9 cellular contexts compared by ENCODE assay signal in the genomic region with DNA sequence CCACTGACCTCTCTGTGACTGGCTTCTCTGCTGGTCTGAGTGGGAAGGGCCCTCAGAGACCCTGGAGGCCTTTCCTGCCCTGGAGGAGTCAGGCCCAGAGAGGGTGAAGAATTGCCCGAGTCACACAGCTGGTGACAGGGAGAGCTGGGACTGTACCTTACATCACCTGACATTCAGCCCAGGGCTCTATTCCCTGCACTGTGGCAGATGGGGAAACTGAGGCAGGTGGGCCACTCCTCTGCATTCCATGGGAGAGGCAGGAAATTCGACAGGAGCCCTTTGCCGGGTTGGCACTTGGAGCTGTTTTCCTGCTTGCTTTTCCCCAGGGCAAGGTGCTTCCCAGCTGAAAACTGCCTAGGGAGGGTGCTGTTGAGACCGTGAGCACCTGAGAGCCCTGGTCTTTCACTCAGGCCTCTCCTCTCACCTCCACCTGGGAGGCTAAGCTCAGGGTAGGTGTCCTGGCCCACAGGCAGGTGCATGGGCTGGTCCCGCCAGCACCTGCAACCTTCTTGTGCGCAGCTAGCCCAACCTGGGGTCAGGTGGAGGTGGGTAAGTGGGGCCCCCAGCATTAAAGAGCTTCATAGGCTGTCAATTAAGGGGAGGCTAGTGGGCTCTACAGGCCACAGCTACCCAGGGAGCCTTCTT. TPM values are rescaled to one million over a fixed set of nuclear protein-coding genes. Genes with fewer than 3 reads are reported as not detected.
DNase-seq lines count a peak whose midpoint lies in the region; ATAC-seq and TF ChIP-seq lines count a peak whose summit lies in the region.
"Had no signal": no experiment of that assay in that cellular context is flagged by ENCODE, and none has a peak within 500 bp of the region (broad histone marks: within the 10 kb centered on the region; RNA-seq: fewer than 3 reads in every experiment).

No MANE protein-coding gene starts in this region.

- peak; percentile 15 for ATAC-seq in GM21528 (IDR thresholded peaks at IDR 0.05; ENCODE audit: low FRiP score, unreplicated experiment)
- ATAC-seq in activated CD4-positive, CD25-positive, alpha-beta regulatory T cell treated with anti-CD3 and anti-CD28 coated beads, Interleukin-2, amount 50 U/mL, for 24 hours = no peak
- no peak for ATAC-seq in GM21515 (IDR thresholded peaks at IDR 0.05; ENCODE audit: unreplicated experiment)

- H3K9me3 Mint-ChIP-seq in CD14-positive monocyte = peaks cover 0 to 4% (median 0%) of the 10 kb centered on the region in 7 donors

- H3K4me1 ChIP-seq in mucosa of rectum (ENCODE audit: control insufficient read depth in 2 of 2, insufficient read depth in 2 of 2, low read length in 2 of 2) = peaks cover 7 to 11% of the 10 kb centered on the region in 2 donors

- peak overlapping the region; percentile 98 to 100 (median 100) for H3K27ac Mint-ChIP-seq in CD14-positive monocyte

- no peaks in the 10 kb centered on the region for H3K27me3 Mint-ChIP-seq in CD14-positive monocyte (ENCODE audit: low read depth in 3 of 3)

- no peak for TF ChIP-seq CTCF in CD14-positive monocyte (IDR thresholded peaks at IDR 0.05)

- no peaks in the 10 kb centered on the region for H3K36me3 ChIP-seq in mucosa of rectum (ENCODE audit: control insufficient read depth in 2 of 2, insufficient read depth in 2 of 2, low read length in 2 of 2)

- H3K27me3 ChIP-seq in mucosa of rectum (ENCODE audit: control insufficient read depth in 2 of 2, insufficient read depth in 2 of 2, low read length in 2 of 2) = no peaks in the 10 kb centered on the region

- H3K9me3 ChIP-seq in mucosa of rectum (ENCODE audit: control insufficient read depth in 2 of 2, low read length in 2 of 2) = no peaks in the 10 kb centered on the region

- H3K4me1 Mint-ChIP-seq in CD14-positive monocyte = peaks cover 91% of the 10 kb centered on the region

- peak overlapping the region; percentile 55 to 84 for H3K27ac ChIP-seq in mucosa of rectum (ENCODE audit: low read depth in 2 of 2, low read length in 2 of 2)

- peak overlapping the region; percentile 39 to 66 for H3K4me3 ChIP-seq in mucosa of rectum (ENCODE audit: low read length in 2 of 2)

- peak overlapping the region; percentile 99 to 100 for H3K4me3 Mint-ChIP-seq in CD14-positive monocyte

- peak overlapping the region; percentile 36 to 70 for H3K9ac ChIP-seq in mucosa of rectum (ENCODE audit: low read depth in 1 of 2, low read length in 2 of 2)

- intact Hi-C loops in CD14-positive monocyte (cut with micrococcal nuclease) = loop anchor here (5.0 to 10.0 kb wide), 3 partner anchors 180 to 467 kb away; a partner anchor contains a TSS

- peak; percentile 37 for DNase-seq in CD14-positive monocyte (ENCODE audit: low spot score)
- DNase-seq in activated naive CD4-positive, alpha-beta T cell treated with anti-CD3 and anti-CD28 coated beads, Interleukin-2, amount 50 U/mL, for 16 hours = peak; percentile 13
- DNase-seq in anterior cingulate cortex (lab: John Stamatoyannopoulos, UW) = no peak
- DNase-seq in stimulated activated CD4-positive, alpha-beta T cell treated with anti-CD3 and anti-CD28 coated beads, Interleukin-4, amount 100 ng/mL, for 4 hours = no peak
- DNase-seq: HCEC 1CT had no signal

- H3K36me3 Mint-ChIP-seq in CD14-positive monocyte = peaks cover 12 to 38% of the 10 kb centered on the region in 2 donors

RNA-seq across cellular contexts. Expression of a gene that starts 8.5 kb away (rescaled TPM):
- 10 to 100 TPM; 53.1 to 91.5 TPM for polyA plus RNA-seq in CD14-positive monocyte

Comparison
In these comparisons a context has a peak if more than half of its experiments do, and no peak if none do; other contexts are left out.
1. DNase-seq: peak in CD14-positive monocyte (single experiment) and activated naive CD4-positive, alpha-beta T cell treated with anti-CD3 and anti-CD28 coated beads, Interleukin-2, amount 50 U/mL, for 16 hours (single experiment); none in anterior cingulate cortex (0 of 58) and stimulated activated CD4-positive, alpha-beta T cell treated with anti-CD3 and anti-CD28 coated beads, Interleukin-4, amount 100 ng/mL, for 4 hours (0 of 2).